1 cellular context compared by ENCODE assay signal in the genomic region with DNA sequence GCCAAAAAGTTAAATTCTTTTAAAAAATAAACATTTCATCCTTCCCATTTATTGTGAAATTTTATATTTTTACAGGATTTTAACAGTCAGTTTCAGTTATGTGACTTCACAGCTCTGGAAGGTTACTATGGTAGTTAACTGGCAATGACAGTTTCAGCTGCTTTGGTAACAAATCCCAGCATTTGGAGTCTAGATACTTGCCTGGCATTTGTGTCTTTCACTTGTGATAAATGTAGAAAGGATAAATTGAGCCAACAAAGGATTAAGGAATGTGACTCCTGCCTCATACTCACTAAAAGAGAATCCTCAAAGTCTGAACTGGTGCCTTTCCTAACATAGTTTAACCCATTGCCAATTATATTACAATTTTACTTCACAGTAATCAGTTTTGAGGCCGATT.
TF ChIP-seq lines count a peak whose summit lies in the region.

No MANE protein-coding gene starts in this region.

TF ChIP-seq in SK-N-SH, 30 proteins besides CTCF, POLR2A, EP300 and RAD21 (continued from another document):
- TF ChIP-seq, protein P1, sequence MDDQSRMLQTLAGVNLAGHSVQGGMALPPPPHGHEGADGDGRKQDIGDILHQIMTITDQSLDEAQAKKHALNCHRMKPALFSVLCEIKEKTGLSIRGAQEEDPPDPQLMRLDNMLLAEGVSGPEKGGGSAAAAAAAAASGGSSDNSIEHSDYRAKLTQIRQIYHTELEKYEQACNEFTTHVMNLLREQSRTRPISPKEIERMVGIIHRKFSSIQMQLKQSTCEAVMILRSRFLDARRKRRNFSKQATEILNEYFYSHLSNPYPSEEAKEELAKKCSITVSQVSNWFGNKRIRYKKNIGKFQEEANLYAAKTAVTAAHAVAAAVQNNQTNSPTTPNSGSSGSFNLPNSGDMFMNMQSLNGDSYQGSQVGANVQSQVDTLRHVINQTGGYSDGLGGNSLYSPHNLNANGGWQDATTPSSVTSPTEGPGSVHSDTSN (IDR thresholded peaks at IDR 0.05): peak; percentile 60
- no peak for TF ChIP-seq NFIC (IDR thresholded peaks at IDR 0.05; ENCODE audit: borderline replicate concordance)
